Comparison of ENCODE assay signal across 8 cellular contexts in the genomic region with DNA sequence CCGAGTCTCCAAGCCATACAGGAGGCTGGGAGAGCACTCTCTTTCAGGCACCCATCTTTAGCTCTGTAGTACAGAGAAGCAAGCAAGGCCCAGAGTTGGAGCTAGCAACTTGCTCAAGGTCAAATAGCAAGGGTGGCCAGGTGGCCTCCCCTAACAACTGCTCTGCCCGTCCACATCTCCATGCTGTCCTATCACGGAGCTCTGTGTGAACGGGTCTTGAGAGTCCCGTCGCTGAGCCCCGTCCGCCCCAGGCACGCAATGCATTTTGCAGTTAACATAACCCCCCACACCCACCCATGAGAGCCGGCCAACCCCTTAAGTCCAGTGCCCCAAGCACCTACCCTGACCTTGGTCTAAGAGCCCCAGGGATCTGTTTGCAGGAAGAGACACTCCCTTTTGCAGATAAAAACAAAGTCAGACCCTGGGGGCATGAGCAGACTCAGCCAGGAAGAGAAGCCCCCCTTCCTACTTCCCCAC. TPM values are rescaled to one million over a fixed set of nuclear protein-coding genes. Genes with fewer than 3 reads are reported as not detected.
DNase-seq lines count a peak whose midpoint lies in the region; TF ChIP-seq lines count a peak whose summit lies in the region.

No MANE protein-coding gene starts in this region.

- H3K27me3 ChIP-seq in BLaER1 treated with 17β-estradiol and CSF1 and Interleukin-3, amounts not matched to agents 10 nM and 100 nM, result no peaks in the 10 kb centered on the region
- H3K27me3 ChIP-seq in brain microvascular endothelial cell (replicated peaks) (no peaks in the 10 kb centered on the region), mesendoderm (ENCODE audit: insufficient read depth, low read length, poor library complexity) (no peaks in the 10 kb centered on the region)

- peak overlapping the region; percentile 76 to 95 (median 90) for H3K4me3 ChIP-seq in BLaER1 treated with 17β-estradiol and CSF1 and Interleukin-3, amounts not matched to agents 10 nM and 100 nM
- H3K4me3 ChIP-seq in brain microvascular endothelial cell (ENCODE audit: low read depth, low read length) (peak overlapping the region; percentile 82), mesendoderm (ENCODE audit: low read length) (peak overlapping the region; percentile 98)

- no peaks in the 10 kb centered on the region for H3K9me3 ChIP-seq in BLaER1 treated with 17β-estradiol and CSF1 and Interleukin-3, amounts not matched to agents 10 nM and 100 nM (replicated peaks in 1 of 11)

- H3K56ac ChIP-seq in mesendoderm (ENCODE audit: low read length), result peak overlapping the region; percentile 100

- H4K8ac ChIP-seq in mesendoderm (ENCODE audit: low read depth, low read length), result peak overlapping the region; percentile 70

- H2BK5ac ChIP-seq in mesendoderm (ENCODE audit: low read length), result peak overlapping the region; percentile 81

- no peak overlapping the region for H2BK15ac ChIP-seq in mesendoderm (replicated peaks; ENCODE audit: low read depth)

- peak overlapping the region; percentile 94 to 100 (median 99) for H3K9ac ChIP-seq in BLaER1 treated with 17β-estradiol and CSF1 and Interleukin-3, amounts not matched to agents 10 nM and 100 nM
- H3K9ac ChIP-seq in mesendoderm (ENCODE audit: low read length), result peak overlapping the region; percentile 100

- H3K27ac Mint-ChIP-seq in IgD-negative memory B cell, result peak overlapping the region; percentile 97 to 99 (median 99)

- H3K27me3 Mint-ChIP-seq in IgD-negative memory B cell, result no peaks in the 10 kb centered on the region

- H3K18ac ChIP-seq in mesendoderm (ENCODE audit: low read length), result peak overlapping the region; percentile 99

- H2BK120ac ChIP-seq in mesendoderm (ENCODE audit: low read depth, low read length), result no peak overlapping the region

- peak overlapping the region; percentile 91 to 100 (median 100) for H3K27ac ChIP-seq in BLaER1 treated with 17β-estradiol and CSF1 and Interleukin-3, amounts not matched to agents 10 nM and 100 nM
- H3K27ac ChIP-seq in brain microvascular endothelial cell (peak overlapping the region; percentile 85), mesendoderm (ENCODE audit: low read depth, low read length) (peak overlapping the region; percentile 97)

- H3K79me2 ChIP-seq in mesendoderm (ENCODE audit: control insufficient read depth, insufficient read depth, low read length), result peaks cover 43% of the 10 kb centered on the region

- no peak for TF ChIP-seq CTCF in brain microvascular endothelial cell (IDR thresholded peaks at IDR 0.05; ENCODE audit: low read depth, low read length, missing control alignments)

- H4K5ac ChIP-seq in mesendoderm (ENCODE audit: low read length), result peak overlapping the region; percentile 94

- peak overlapping the region; percentile 97 for H3K4ac ChIP-seq in mesendoderm (ENCODE audit: low read depth, low read length)

- peaks cover 72 to 80% (median 74%) of the 10 kb centered on the region in 10 experiments for H3K4me1 ChIP-seq in BLaER1 treated with 17β-estradiol and CSF1 and Interleukin-3, amounts not matched to agents 10 nM and 100 nM
- H3K4me1 ChIP-seq in mesendoderm (ENCODE audit: control insufficient read depth, low read depth, low read length), result peaks cover 7% of the 10 kb centered on the region

- H3K79me1 ChIP-seq in mesendoderm (ENCODE audit: low read length), result peaks cover 8% of the 10 kb centered on the region

- H2AK5ac ChIP-seq in mesendoderm (ENCODE audit: low read length), result peak overlapping the region; percentile 97

- peak overlapping the region; percentile 98 to 99 (median 99) for H3K4me3 Mint-ChIP-seq in IgD-negative memory B cell

- H4K20me1 ChIP-seq in BLaER1 treated with 17β-estradiol and CSF1 and Interleukin-3, amounts not matched to agents 10 nM and 100 nM, result peaks cover 30 to 45% (median 43%) of the 10 kb centered on the region in 11 experiments

- no peak for DNase-seq in brain microvascular endothelial cell
- no peak for DNase-seq in mesendoderm
- no peak for DNase-seq in iPS-NIHi7 (ENCODE audit: extremely low spot score)
- no peak for DNase-seq in SIG-M5 treated with dmso at 0.1 percent for 504 hours (lab: John Stamatoyannopoulos, UW; ENCODE audit: unreplicated experiment)
- no peak for DNase-seq in foreskin melanocyte
- no peak for DNase-seq in HCEC 1CT

- peaks cover 29 to 42% (median 35%) of the 10 kb centered on the region in 3 donors for H3K4me1 Mint-ChIP-seq in IgD-negative memory B cell

- H3K4me2 ChIP-seq in BLaER1 treated with 17β-estradiol and CSF1 and Interleukin-3, amounts not matched to agents 10 nM and 100 nM, result peak overlapping the region; percentile 96 to 100 (median 98)
- H3K4me2 ChIP-seq in mesendoderm (ENCODE audit: low read length), result peak overlapping the region; percentile 64

- no CpG with 5 or more reads among the region's 10 CpGs for WGBS in mesendoderm (ENCODE audit: extremely low coverage, insufficient coverage, low lambda C conversion rate)

- H3K36me3 Mint-ChIP-seq in IgD-negative memory B cell, result peaks cover 2% of the 10 kb centered on the region

- H3K23ac ChIP-seq in mesendoderm (ENCODE audit: low read length), result peak overlapping the region; percentile 92

- H3K36me3 ChIP-seq in BLaER1 treated with 17β-estradiol and CSF1 and Interleukin-3, amounts not matched to agents 10 nM and 100 nM, result peaks cover 12 to 27% (median 14%) of the 10 kb centered on the region in 11 experiments
- peaks cover 8% of the 10 kb centered on the region for H3K36me3 ChIP-seq in brain microvascular endothelial cell (replicated peaks)
- H3K36me3 ChIP-seq in mesendoderm (ENCODE audit: control insufficient read depth, insufficient read depth, low read length), result peaks cover 8% of the 10 kb centered on the region

- H3K9me3 Mint-ChIP-seq in IgD-negative memory B cell, result no peaks in the 10 kb centered on the region

- in situ Hi-C loops in brain microvascular endothelial cell (cut with HindIII; ENCODE audit: low pct_ligation_motif_present, low sequenced_read_pairs), result no loop called here

RNA-seq across cellular contexts. Expression of a gene that starts 1.5 kb away (rescaled TPM):
- 6.0 TPM for polyA plus RNA-seq in IgD-negative memory B cell
- 122 TPM for polyA plus RNA-seq in mesendoderm (2013, experiment 1 of 2)
- polyA plus RNA-seq in mesendoderm (2013, experiment 2 of 2), result 123 TPM

RNA-seq across cellular contexts. Expression of a gene that starts 13.4 kb away (rescaled TPM):
- not detected for polyA plus RNA-seq in IgD-negative memory B cell
- 0.07 TPM for polyA plus RNA-seq in mesendoderm (2013, experiment 1 of 2)
- not detected for polyA plus RNA-seq in mesendoderm (2013, experiment 2 of 2)
